ENCODE assay signal across 1 cellular context in the genomic region with DNA sequence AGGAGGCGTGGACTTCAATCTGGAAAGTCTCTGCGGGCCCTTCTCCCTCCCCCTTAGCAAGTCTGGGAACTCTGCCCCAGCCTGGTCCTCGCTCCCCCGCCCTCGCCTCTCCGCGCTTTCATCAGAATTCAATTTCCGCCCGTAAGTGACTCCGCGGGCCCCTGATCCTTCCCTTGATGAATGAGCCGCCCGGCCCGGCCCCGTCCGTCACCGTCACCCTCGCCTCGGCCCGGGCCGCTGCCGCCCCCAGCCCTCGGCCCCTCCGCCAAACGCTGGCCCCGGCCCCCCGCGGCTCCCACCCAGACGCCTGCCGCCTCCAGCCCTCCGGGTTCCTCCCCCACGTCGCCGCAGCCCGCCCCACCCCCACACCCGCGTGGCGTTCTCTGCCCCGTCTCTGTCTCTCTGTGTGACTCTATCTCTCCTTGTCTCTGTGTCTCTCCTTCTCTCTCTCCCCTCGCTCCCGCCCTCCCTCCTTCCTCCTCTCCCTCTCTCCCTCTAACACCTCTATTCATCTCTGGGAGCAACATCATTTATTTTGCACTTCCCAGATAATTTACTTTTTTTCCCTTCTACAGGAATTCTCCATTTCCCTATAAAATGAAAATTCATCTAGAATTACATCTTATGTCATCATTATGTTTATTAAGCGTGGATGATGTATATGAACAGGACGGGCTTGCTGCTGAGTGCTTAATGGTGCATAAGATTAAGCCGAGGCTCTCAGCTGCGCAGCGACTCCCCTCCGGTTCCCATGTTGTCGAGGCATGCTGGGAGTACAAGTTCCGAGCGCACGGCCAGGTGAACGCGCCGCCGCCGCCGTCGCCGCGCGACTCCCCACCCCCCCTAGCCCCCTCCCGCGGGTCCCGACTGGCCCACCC.
TF ChIP-seq lines count a peak whose summit lies in the region.

No MANE protein-coding gene starts in this region.

TF ChIP-seq in HEK293, 187 proteins besides CTCF, POLR2A, EP300 and RAD21 (continued from another document and continues in another):
- TF ChIP-seq, protein P1, sequence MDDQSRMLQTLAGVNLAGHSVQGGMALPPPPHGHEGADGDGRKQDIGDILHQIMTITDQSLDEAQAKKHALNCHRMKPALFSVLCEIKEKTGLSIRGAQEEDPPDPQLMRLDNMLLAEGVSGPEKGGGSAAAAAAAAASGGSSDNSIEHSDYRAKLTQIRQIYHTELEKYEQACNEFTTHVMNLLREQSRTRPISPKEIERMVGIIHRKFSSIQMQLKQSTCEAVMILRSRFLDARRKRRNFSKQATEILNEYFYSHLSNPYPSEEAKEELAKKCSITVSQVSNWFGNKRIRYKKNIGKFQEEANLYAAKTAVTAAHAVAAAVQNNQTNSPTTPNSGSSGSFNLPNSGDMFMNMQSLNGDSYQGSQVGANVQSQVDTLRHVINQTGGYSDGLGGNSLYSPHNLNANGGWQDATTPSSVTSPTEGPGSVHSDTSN (CRISPR knock-in tag; IDR thresholded peaks at IDR 0.05): no peak
- TF ChIP-seq ZNF157 (tag by site-specific recombination; IDR thresholded peaks at IDR 0.05) (no peak), ZNF76 (tag by site-specific recombination; IDR thresholded peaks at IDR 0.05; ENCODE audit: borderline replicate concordance, low read depth) (peak; percentile 73), SP3 (tag by site-specific recombination; IDR thresholded peaks at IDR 0.05) (peak; percentile 9; the same call in 1 of the 2 replicates), ZNF558 (tag by site-specific recombination; IDR thresholded peaks at IDR 0.05) (peak; percentile 46; the same call in 1 of the 2 replicates), ZNF324 (tag by site-specific recombination; IDR thresholded peaks at IDR 0.05) (peak; percentile 83), GLI2 (tag by site-specific recombination; IDR thresholded peaks at IDR 0.05; ENCODE audit: borderline replicate concordance, low read depth) (peak; percentile 52; the same call in 1 of the 2 replicates), ZNF24 (tag by site-specific recombination; IDR thresholded peaks at IDR 0.05) (peak; percentile 72), ZFHX2 (tag by site-specific recombination; conservative IDR thresholded peaks at IDR 0.05) (peak; percentile 89), KLF9 (tag by site-specific recombination; IDR thresholded peaks at IDR 0.05; ENCODE audit: low read depth) (peak; percentile 39; the same call in 1 of the 2 replicates), KLF7 (tag by site-specific recombination; IDR thresholded peaks at IDR 0.05; ENCODE audit: borderline replicate concordance) (peak; percentile 57), ZNF16 (tag by site-specific recombination; IDR thresholded peaks at IDR 0.05; ENCODE audit: low read depth) (peak; percentile 63), ZNF596 (tag by site-specific recombination; IDR thresholded peaks at IDR 0.05) (peak; percentile 28; the same call in 1 of the 2 replicates), GLIS2 (tag by site-specific recombination; IDR thresholded peaks at IDR 0.05) (peak; percentile 22; the same call in 1 of the 2 replicates), KLF8 (tag by site-specific recombination; IDR thresholded peaks at IDR 0.05) (peak; percentile 21; the same call in 1 of the 2 replicates), BCL11A (tag by site-specific recombination; IDR thresholded peaks at IDR 0.05; ENCODE audit: low read depth) (peak; percentile 69), REPIN1 (tag by site-specific recombination; IDR thresholded peaks at IDR 0.05; ENCODE audit: low read depth) (no peak), ZBTB21 (tag by site-specific recombination; IDR thresholded peaks at IDR 0.05) (peak; percentile 81), ZNF629 (tag by site-specific recombination; IDR thresholded peaks at IDR 0.05) (peak; percentile 83), KLF16 (tag by site-specific recombination; IDR thresholded peaks at IDR 0.05) (peak; percentile 42; the same call in 1 of the 2 replicates), ZFP69B (tag by site-specific recombination; IDR thresholded peaks at IDR 0.05) (peak; percentile 79), ZNF2 (tag by site-specific recombination; IDR thresholded peaks at IDR 0.05) (peak; percentile 30; the same call in 1 of the 2 replicates), ZNF146 (tag by site-specific recombination; IDR thresholded peaks at IDR 0.05) (no peak), ZNF510 (tag by site-specific recombination; IDR thresholded peaks at IDR 0.05; ENCODE audit: insufficient replicate concordance) (no peak)
- TF ChIP-seq, protein P2, sequence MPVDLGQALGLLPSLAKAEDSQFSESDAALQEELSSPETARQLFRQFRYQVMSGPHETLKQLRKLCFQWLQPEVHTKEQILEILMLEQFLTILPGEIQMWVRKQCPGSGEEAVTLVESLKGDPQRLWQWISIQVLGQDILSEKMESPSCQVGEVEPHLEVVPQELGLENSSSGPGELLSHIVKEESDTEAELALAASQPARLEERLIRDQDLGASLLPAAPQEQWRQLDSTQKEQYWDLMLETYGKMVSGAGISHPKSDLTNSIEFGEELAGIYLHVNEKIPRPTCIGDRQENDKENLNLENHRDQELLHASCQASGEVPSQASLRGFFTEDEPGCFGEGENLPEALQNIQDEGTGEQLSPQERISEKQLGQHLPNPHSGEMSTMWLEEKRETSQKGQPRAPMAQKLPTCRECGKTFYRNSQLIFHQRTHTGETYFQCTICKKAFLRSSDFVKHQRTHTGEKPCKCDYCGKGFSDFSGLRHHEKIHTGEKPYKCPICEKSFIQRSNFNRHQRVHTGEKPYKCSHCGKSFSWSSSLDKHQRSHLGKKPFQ (tag by site-specific recombination; IDR thresholded peaks at IDR 0.05): peak; percentile 70; the same call in 1 of the 2 replicates
- TF ChIP-seq, protein P3, sequence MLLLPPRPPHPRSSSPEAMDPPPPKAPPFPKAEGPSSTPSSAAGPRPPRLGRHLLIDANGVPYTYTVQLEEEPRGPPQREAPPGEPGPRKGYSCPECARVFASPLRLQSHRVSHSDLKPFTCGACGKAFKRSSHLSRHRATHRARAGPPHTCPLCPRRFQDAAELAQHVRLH (tag by site-specific recombination; IDR thresholded peaks at IDR 0.05): peak; percentile 60; the same call in 1 of the 2 replicates
- TF ChIP-seq, protein P4, sequence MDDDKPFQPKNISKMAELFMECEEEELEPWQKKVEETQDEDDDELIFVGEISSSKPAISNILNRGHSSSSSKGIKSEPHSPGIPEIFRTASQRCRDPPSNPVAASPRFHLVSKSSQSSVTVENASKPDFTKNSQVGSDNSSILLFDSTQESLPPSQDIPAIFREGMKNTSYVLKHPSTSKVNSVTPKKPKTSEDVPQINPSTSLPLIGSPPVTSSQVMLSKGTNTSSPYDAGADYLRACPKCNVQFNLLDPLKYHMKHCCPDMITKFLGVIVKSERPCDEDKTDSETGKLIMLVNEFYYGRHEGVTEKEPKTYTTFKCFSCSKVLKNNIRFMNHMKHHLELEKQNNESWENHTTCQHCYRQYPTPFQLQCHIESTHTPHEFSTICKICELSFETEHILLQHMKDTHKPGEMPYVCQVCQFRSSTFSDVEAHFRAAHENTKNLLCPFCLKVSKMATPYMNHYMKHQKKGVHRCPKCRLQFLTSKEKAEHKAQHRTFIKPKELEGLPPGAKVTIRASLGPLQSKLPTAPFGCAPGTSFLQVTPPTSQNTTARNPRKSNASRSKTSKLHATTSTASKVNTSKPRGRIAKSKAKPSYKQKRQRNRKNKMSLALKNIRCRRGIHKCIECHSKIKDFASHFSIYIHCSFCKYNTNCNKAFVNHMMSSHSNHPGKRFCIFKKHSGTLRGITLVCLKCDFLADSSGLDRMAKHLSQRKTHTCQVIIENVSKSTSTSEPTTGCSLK (tag by site-specific recombination; IDR thresholded peaks at IDR 0.05): no peak
- TF ChIP-seq, protein P5, sequence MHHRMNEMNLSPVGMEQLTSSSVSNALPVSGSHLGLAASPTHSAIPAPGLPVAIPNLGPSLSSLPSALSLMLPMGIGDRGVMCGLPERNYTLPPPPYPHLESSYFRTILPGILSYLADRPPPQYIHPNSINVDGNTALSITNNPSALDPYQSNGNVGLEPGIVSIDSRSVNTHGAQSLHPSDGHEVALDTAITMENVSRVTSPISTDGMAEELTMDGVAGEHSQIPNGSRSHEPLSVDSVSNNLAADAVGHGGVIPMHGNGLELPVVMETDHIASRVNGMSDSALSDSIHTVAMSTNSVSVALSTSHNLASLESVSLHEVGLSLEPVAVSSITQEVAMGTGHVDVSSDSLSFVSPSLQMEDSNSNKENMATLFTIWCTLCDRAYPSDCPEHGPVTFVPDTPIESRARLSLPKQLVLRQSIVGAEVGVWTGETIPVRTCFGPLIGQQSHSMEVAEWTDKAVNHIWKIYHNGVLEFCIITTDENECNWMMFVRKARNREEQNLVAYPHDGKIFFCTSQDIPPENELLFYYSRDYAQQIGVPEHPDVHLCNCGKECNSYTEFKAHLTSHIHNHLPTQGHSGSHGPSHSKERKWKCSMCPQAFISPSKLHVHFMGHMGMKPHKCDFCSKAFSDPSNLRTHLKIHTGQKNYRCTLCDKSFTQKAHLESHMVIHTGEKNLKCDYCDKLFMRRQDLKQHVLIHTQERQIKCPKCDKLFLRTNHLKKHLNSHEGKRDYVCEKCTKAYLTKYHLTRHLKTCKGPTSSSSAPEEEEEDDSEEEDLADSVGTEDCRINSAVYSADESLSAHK (tag by site-specific recombination; IDR thresholded peaks at IDR 0.05): peak; percentile 58; the same call in 1 of the 2 replicates
- TF ChIP-seq, protein P6, sequence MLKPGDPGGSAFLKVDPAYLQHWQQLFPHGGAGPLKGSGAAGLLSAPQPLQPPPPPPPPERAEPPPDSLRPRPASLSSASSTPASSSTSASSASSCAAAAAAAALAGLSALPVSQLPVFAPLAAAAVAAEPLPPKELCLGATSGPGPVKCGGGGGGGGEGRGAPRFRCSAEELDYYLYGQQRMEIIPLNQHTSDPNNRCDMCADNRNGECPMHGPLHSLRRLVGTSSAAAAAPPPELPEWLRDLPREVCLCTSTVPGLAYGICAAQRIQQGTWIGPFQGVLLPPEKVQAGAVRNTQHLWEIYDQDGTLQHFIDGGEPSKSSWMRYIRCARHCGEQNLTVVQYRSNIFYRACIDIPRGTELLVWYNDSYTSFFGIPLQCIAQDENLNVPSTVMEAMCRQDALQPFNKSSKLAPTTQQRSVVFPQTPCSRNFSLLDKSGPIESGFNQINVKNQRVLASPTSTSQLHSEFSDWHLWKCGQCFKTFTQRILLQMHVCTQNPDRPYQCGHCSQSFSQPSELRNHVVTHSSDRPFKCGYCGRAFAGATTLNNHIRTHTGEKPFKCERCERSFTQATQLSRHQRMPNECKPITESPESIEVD (tag by site-specific recombination; IDR thresholded peaks at IDR 0.05): peak; percentile 96
- TF ChIP-seq, protein P7, sequence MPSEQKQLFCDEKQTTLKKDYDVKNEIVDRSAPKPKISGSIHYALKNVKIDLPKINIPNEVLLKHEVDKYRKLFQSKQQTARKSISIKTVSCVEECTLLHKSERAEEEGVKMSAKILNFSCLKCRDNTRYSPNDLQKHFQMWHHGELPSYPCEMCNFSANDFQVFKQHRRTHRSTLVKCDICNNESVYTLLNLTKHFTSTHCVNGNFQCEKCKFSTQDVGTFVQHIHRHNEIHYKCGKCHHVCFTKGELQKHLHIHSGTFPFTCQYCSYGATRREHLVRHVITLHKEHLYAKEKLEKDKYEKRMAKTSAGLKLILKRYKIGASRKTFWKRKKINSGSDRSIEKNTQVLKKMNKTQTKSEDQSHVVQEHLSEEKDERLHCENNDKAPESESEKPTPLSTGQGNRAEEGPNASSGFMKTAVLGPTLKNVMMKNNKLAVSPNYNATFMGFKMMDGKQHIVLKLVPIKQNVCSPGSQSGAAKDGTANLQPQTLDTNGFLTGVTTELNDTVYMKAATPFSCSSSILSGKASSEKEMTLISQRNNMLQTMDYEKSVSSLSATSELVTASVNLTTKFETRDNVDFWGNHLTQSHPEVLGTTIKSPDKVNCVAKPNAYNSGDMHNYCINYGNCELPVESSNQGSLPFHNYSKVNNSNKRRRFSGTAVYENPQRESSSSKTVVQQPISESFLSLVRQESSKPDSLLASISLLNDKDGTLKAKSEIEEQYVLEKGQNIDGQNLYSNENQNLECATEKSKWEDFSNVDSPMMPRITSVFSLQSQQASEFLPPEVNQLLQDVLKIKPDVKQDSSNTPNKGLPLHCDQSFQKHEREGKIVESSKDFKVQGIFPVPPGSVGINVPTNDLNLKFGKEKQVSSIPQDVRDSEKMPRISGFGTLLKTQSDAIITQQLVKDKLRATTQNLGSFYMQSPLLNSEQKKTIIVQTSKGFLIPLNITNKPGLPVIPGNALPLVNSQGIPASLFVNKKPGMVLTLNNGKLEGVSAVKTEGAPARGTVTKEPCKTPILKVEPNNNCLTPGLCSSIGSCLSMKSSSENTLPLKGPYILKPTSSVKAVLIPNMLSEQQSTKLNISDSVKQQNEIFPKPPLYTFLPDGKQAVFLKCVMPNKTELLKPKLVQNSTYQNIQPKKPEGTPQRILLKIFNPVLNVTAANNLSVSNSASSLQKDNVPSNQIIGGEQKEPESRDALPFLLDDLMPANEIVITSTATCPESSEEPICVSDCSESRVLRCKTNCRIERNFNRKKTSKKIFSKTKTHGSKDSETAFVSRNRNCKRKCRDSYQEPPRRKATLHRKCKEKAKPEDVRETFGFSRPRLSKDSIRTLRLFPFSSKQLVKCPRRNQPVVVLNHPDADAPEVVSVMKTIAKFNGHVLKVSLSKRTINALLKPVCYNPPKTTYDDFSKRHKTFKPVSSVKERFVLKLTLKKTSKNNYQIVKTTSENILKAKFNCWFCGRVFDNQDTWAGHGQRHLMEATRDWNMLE (tag by site-specific recombination; conservative IDR thresholded peaks at IDR 0.05; ENCODE audit: low read depth): 0 out of 2 replicates have a peak, but pooled peaks have one; percentile 38
- TF ChIP-seq, protein P8, sequence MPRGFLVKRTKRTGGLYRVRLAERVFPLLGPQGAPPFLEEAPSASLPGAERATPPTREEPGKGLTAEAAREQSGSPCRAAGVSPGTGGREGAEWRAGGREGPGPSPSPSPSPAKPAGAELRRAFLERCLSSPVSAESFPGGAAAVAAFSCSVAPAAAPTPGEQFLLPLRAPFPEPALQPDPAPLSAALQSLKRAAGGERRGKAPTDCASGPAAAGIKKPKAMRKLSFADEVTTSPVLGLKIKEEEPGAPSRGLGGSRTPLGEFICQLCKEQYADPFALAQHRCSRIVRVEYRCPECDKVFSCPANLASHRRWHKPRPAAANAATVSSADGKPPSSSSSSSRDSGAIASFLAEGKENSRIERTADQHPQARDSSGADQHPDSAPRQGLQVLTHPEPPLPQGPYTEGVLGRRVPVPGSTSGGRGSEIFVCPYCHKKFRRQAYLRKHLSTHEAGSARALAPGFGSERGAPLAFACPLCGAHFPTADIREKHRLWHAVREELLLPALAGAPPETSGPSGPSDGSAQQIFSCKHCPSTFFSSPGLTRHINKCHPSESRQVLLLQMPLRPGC (tag by site-specific recombination; IDR thresholded peaks at IDR 0.05): peak; percentile 89
- TF ChIP-seq, protein P9, sequence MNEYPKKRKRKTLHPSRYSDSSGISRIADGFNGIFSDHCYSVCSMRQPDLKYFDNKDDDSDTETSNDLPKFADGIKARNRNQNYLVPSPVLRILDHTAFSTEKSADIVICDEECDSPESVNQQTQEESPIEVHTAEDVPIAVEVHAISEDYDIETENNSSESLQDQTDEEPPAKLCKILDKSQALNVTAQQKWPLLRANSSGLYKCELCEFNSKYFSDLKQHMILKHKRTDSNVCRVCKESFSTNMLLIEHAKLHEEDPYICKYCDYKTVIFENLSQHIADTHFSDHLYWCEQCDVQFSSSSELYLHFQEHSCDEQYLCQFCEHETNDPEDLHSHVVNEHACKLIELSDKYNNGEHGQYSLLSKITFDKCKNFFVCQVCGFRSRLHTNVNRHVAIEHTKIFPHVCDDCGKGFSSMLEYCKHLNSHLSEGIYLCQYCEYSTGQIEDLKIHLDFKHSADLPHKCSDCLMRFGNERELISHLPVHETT (tag by site-specific recombination; IDR thresholded peaks at IDR 0.05): peak; percentile 95
- TF ChIP-seq, protein P10, sequence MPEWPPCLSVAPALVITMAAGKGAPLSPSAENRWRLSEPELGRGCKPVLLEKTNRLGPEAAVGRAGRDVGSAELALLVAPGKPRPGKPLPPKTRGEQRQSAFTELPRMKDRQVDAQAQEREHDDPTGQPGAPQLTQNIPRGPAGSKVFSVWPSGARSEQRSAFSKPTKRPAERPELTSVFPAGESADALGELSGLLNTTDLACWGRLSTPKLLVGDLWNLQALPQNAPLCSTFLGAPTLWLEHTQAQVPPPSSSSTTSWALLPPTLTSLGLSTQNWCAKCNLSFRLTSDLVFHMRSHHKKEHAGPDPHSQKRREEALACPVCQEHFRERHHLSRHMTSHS (tag by site-specific recombination; IDR thresholded peaks at IDR 0.05): peak; percentile 70
